In genomic region chr14:91867316-91867988, GRCh38 we compare ENCODE assay signal across 10 cellular contexts. TPM values are rescaled to one million over a fixed set of nuclear protein-coding genes. Genes with fewer than 3 reads are reported as not detected.
A peak's percentile ranks its signal among the peaks of the same experiment; 100 is the strongest.
DNase-seq lines count a peak whose midpoint lies in the region; ATAC-seq and TF ChIP-seq lines count a peak whose summit lies in the region.
"Had no signal": no experiment of that assay in that cellular context is flagged by ENCODE, and none has a peak within 500 bp of the region (broad histone marks: within the 10 kb centered on the region; RNA-seq: fewer than 3 reads in every experiment).

Gene TC2N, minus strand, starts transcription at chr14:91867536. Its CDS starts 53,767 bp downstream, at chr14:91813769.

- no peaks in the 10 kb centered on the region for H3K79me2 ChIP-seq in hepatocyte

- no peak for ATAC-seq in thoracic aorta (ENCODE audit: insufficient number of reproducible peaks, low FRiP score, low read depth)
- ATAC-seq: A549 had no signal

- 79% methylated on average over 10 of the region's 10 CpGs for WGBS in hepatocyte (ENCODE audit: low lambda C conversion rate, missing lambda C conversion rate)

- H3K36me3 ChIP-seq in hepatocyte (replicated peaks; ENCODE audit: insufficient read depth, low read depth) (no peaks in the 10 kb centered on the region), thoracic aorta (peaks cover 37% of the 10 kb centered on the region)

- H3K27me3 ChIP-seq in hepatocyte = no peaks in the 10 kb centered on the region
- no peaks in the 10 kb centered on the region for H3K27me3 ChIP-seq in thoracic aorta (replicated peaks; ENCODE audit: insufficient read depth)

- H3K9me2 ChIP-seq in hepatocyte (replicated peaks; ENCODE audit: insufficient read depth) = no peaks in the 10 kb centered on the region

- no peak within 1 kb of the TSS for H2AFZ ChIP-seq in hepatocyte

- DNase-seq in NK-92 treated with Interleukin-12 subunit alpha and Interleukin-12 subunit beta, amount 100 ng/mL, for 24 hours (lab: John Stamatoyannopoulos, UW) = peak; percentile 54
- DNase-seq in NK-92 (lab: John Stamatoyannopoulos, UW; ENCODE audit: unreplicated experiment) (no peak), hepatocyte (ENCODE audit: low spot score) (no peak), thoracic aorta (ENCODE audit: low spot score) (no peak), anterior cingulate cortex (lab: John Stamatoyannopoulos, UW) (no peak), NCI-H69 (lab: John Stamatoyannopoulos, UW) (no peak), superior temporal gyrus (ENCODE audit: extremely low spot score) (no peak)
- DNase-seq in activated CD4-positive, alpha-beta T cell treated with anti-CD3 and anti-CD28 coated beads, Interleukin-2, amount 50 U/mL, for 1 hour = peak; percentile 44
- DNase-seq: glutamatergic neuron had no signal

- H3K9me3 ChIP-seq in hepatocyte (ENCODE audit: low read depth) (no peaks in the 10 kb centered on the region), thoracic aorta (no peaks in the 10 kb centered on the region)
- H3K9me3 ChIP-seq: A549 had no signal

- no peaks in the 10 kb centered on the region for H4K20me1 ChIP-seq in hepatocyte (ENCODE audit: insufficient read depth, poor library complexity, severe bottlenecking)

- H3K27ac ChIP-seq in hepatocyte = no peak within 1 kb of the TSS
- H3K27ac ChIP-seq in thoracic aorta = peak within 1 kb of the TSS in 1 of 2 donors; percentile 54
- H3K27ac ChIP-seq: A549 had no signal

- TF ChIP-seq CTCF in hepatocyte (IDR thresholded peaks at IDR 0.05; ENCODE audit: poor library complexity) (no peak), thoracic aorta (IDR thresholded peaks at IDR 0.05) (no peak)

- no peak within 1 kb of the TSS for H3K4me2 ChIP-seq in hepatocyte
- H3K4me2 ChIP-seq: A549 had no signal

- H3K4me3 ChIP-seq in hepatocyte (no peak within 1 kb of the TSS), thoracic aorta (peak within 1 kb of the TSS; percentile 33)
- H3K4me3 ChIP-seq: A549 had no signal

- H3K4me1 ChIP-seq in hepatocyte (ENCODE audit: insufficient read depth) = peaks cover 4% of the 10 kb centered on the region
- peaks cover 13 to 28% of the 10 kb centered on the region in 2 donors for H3K4me1 ChIP-seq in thoracic aorta (ENCODE audit: control insufficient read depth in 1 of 2, low read depth in 2 of 2)

RNA-seq across cellular contexts. Expression of gene TC2N, which starts in this region (rescaled TPM):
- total RNA-seq in hepatocyte = 72.6 and 77.2 TPM in 2 replicates
- polyA plus RNA-seq in hepatocyte = 19.1 and 22.0 TPM in 2 replicates
- 100 to 1,000 TPM; 146 to 172 TPM for total RNA-seq in thoracic aorta

Comparison
In these comparisons a context has a peak if more than half of its experiments do, and no peak if none do; other contexts are left out.
1. DNase-seq: peak in NK-92 treated with Interleukin-12 subunit alpha and Interleukin-12 subunit beta, amount 100 ng/mL, for 24 hours (single experiment) and activated CD4-positive, alpha-beta T cell treated with anti-CD3 and anti-CD28 coated beads, Interleukin-2, amount 50 U/mL, for 1 hour (single experiment); none in NK-92 (single experiment), hepatocyte (single experiment), thoracic aorta (single experiment), anterior cingulate cortex (0 of 58), NCI-H69 (single experiment) and superior temporal gyrus (single experiment).